ENCODE assay signal across 8 cellular contexts in the genomic region with DNA sequence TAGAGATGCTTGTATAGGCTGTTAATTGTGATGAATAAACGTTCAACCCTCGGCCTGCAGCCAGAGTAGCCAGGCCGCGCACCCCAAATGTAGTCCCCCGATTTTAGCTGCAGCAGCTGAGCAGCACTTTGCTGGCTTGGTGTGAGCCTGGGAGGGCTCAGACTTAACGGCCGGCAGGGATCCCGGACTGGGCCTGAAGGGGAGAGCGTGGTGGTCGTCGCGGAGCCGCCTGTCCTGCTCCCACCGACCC. TPM values are rescaled to one million over a fixed set of nuclear protein-coding genes. Genes with fewer than 3 reads are reported as not detected.
DNase-seq lines count a peak whose midpoint lies in the region; ATAC-seq, FAIRE-seq and TF ChIP-seq lines count a peak whose summit lies in the region.

No MANE protein-coding gene starts in this region.

- CTCF ChIA-PET in activated CD8-positive, alpha-beta T cell treated with anti-CD3 and anti-CD28 coated beads, Interleukin-2, amount 10 ng/mL, durations not matched to agents 7 days and 5 days (lab: Charles Lee) = interaction anchor here (0.9 to 2.6 kb wide), 5 partner anchors 30 to 127 kb away, joined by 3 to 12 read pairs (median 5); no protein-coding TSS in a partner anchor

- peak overlapping the region; percentile 97; the same call in 1 of the 2 replicates for H3K27ac ChIP-seq in GM23338 (ENCODE audit: low read depth)
- no peak overlapping the region for H3K27ac ChIP-seq in iPS DF 6.9 (ENCODE audit: low read length)
- peak overlapping the region in 19 of 21 experiments; percentile 23 to 93 (median 79) for H3K27ac ChIP-seq in skin epidermis

- peaks cover 20% of the 10 kb centered on the region for H3F3A ChIP-seq in GM23338 (replicated peaks; ENCODE audit: low read depth)

- peak overlapping the region; percentile 93 for H3K4me3 Mint-ChIP-seq in GM23338
- peak overlapping the region; percentile 92 for H3K4me3 Mint-ChIP-seq in activated CD8-positive, alpha-beta T cell treated with anti-CD3 and anti-CD28 coated beads, Interleukin-2, amount 10 ng/mL, durations not matched to agents 7 days and 5 days

- H3K4me3 ChIP-seq in GM23338 (peak overlapping the region; percentile 93), iPS DF 6.9 (ENCODE audit: low read length) (peak overlapping the region; percentile 56; the same call in 1 of the 2 replicates), skin epidermis (peak overlapping the region; percentile 50 to 78 (median 60))

- no peak overlapping the region for H2AFZ ChIP-seq in GM23338

- H3K4me1 ChIP-seq in GM23338 (ENCODE audit: insufficient read depth) (no peaks in the 10 kb centered on the region; the same call in 1 of the 2 replicates), iPS DF 6.9 (ENCODE audit: control insufficient read depth, insufficient read depth, low read length) (no peaks in the 10 kb centered on the region; the same call in 1 of the 2 replicates)

- H3K9me3 ChIP-seq in iPS DF 6.9 (ENCODE audit: control insufficient read depth, insufficient read depth, low read length) = no peaks in the 10 kb centered on the region

- DNase-seq in GM23338 (ENCODE audit: low spot score) (no peak), iPS DF 6.9 (ENCODE audit: low read depth, low spot score) (no peak), H54 (ENCODE audit: insufficient read length, low spot score) (no peak), C1 segment of cervical spinal cord (lab: John Stamatoyannopoulos, UW) (no peak)
- no peak for DNase-seq in activated CD8-positive, alpha-beta T cell treated with anti-CD3 and anti-CD28 coated beads, Interleukin-2, amount 10 ng/mL, durations not matched to agents 7 days and 5 days
- DNase-seq in activated CD4-positive, CD25-positive, alpha-beta regulatory T cell (lab: John Stamatoyannopoulos, UW) = no peak

- peaks cover 40% of the 10 kb centered on the region for H3K27me3 Mint-ChIP-seq in GM23338 (ENCODE audit: insufficient read depth, low read depth, poor library complexity)
- no peaks in the 10 kb centered on the region for H3K27me3 Mint-ChIP-seq in activated CD8-positive, alpha-beta T cell treated with anti-CD3 and anti-CD28 coated beads, Interleukin-2, amount 10 ng/mL, durations not matched to agents 7 days and 5 days (ENCODE audit: low read depth)

- no peaks in the 10 kb centered on the region for H3K79me2 ChIP-seq in GM23338 (replicated peaks; ENCODE audit: insufficient read depth)

- no peak for TF ChIP-seq CTCF in GM23338 (conservative IDR thresholded peaks at IDR 0.05; ENCODE audit: low read depth in 2 of 2)

- H4K20me1 ChIP-seq in GM23338 (replicated peaks; ENCODE audit: insufficient read depth) = no peaks in the 10 kb centered on the region; the same call in 1 of the 2 replicates

- H3K27ac Mint-ChIP-seq in GM23338 = peak overlapping the region; percentile 99
- peak overlapping the region; percentile 95 for H3K27ac Mint-ChIP-seq in activated CD8-positive, alpha-beta T cell treated with anti-CD3 and anti-CD28 coated beads, Interleukin-2, amount 10 ng/mL, durations not matched to agents 7 days and 5 days

- no peak for TF ChIP-seq POLR2A in H54 (IDR thresholded peaks at IDR 0.05; ENCODE audit: low read depth, low read length)

- H3K4me1 Mint-ChIP-seq in GM23338 = peaks cover 23% of the 10 kb centered on the region
- H3K4me1 Mint-ChIP-seq in activated CD8-positive, alpha-beta T cell treated with anti-CD3 and anti-CD28 coated beads, Interleukin-2, amount 10 ng/mL, durations not matched to agents 7 days and 5 days (ENCODE audit: low read depth) = peaks cover 37% of the 10 kb centered on the region

- H3K36me3 Mint-ChIP-seq in GM23338 (ENCODE audit: low read depth) = peaks cover 53% of the 10 kb centered on the region
- H3K36me3 Mint-ChIP-seq in activated CD8-positive, alpha-beta T cell treated with anti-CD3 and anti-CD28 coated beads, Interleukin-2, amount 10 ng/mL, durations not matched to agents 7 days and 5 days (ENCODE audit: low read depth) = peaks cover 43% of the 10 kb centered on the region

- peak overlapping the region; percentile 94 for H3K4me2 ChIP-seq in GM23338

- H3K27me3 ChIP-seq in GM23338 (ENCODE audit: insufficient read depth) (no peaks in the 10 kb centered on the region), iPS DF 6.9 (ENCODE audit: control insufficient read depth, insufficient read depth, low read length) (no peaks in the 10 kb centered on the region)

- ATAC-seq in GM23338 = no peak
- ATAC-seq in activated CD8-positive, alpha-beta T cell treated with anti-CD3 and anti-CD28 coated beads, Interleukin-2, amount 10 ng/mL, durations not matched to agents 7 days and 5 days = no peak
- no peak for ATAC-seq in HG03280 (IDR thresholded peaks at IDR 0.05; ENCODE audit: unreplicated experiment)

- FAIRE-seq in H54 (lab: Jason Lieb, UNC) = no peak

- no peaks in the 10 kb centered on the region for H3K9me3 Mint-ChIP-seq in GM23338
- H3K9me3 Mint-ChIP-seq in activated CD8-positive, alpha-beta T cell treated with anti-CD3 and anti-CD28 coated beads, Interleukin-2, amount 10 ng/mL, durations not matched to agents 7 days and 5 days (ENCODE audit: insufficient read depth) = no peaks in the 10 kb centered on the region

- POLR2A ChIA-PET in activated CD8-positive, alpha-beta T cell treated with anti-CD3 and anti-CD28 coated beads, Interleukin-2, amount 10 ng/mL, durations not matched to agents 7 days and 5 days (lab: Charles Lee) = interaction anchor here (1.5 kb wide), 1 partner anchor 27 kb away, joined by 4 read pairs; a partner anchor contains a TSS

- H3K36me3 ChIP-seq in GM23338 (ENCODE audit: insufficient read depth) = peaks cover 4% of the 10 kb centered on the region; the same call in 1 of the 2 replicates
- peaks cover 19% of the 10 kb centered on the region for H3K36me3 ChIP-seq in iPS DF 6.9 (ENCODE audit: control insufficient read depth, insufficient read depth, low read length)

- no peaks in the 10 kb centered on the region for H3K9me2 ChIP-seq in GM23338 (ENCODE audit: insufficient read depth)

- WGBS in iPS DF 6.9 (ENCODE audit: insufficient coverage, insufficient read length) = no CpG with 5 or more reads among the region's 14 CpGs

TF ChIP-seq in GM23338, 12 proteins besides CTCF, POLR2A, EP300 and RAD21:
- TF ChIP-seq CREB1 (CRISPR knock-in tag; IDR thresholded peaks at IDR 0.05; ENCODE audit: low read depth) (no peak), POLR2AphosphoS5 (IDR thresholded peaks at IDR 0.05; ENCODE audit: low read depth) (no peak)

RNA-seq across cellular contexts. Expression of a gene that starts 11.9 kb away (rescaled TPM):
- 18.5 and 20.3 TPM in 2 replicates for total RNA-seq in GM23338 (2014; rRNA removed; shearing (Covaris generic))
- polyA plus RNA-seq in GM23338 (2016; fragmentation: Nextera tagmentation; extraction: Ambion mirVana) = 3.9 and 4.1 TPM in 2 replicates
- 1 to 10 TPM; 1.7 to 1.9 TPM for total RNA-seq in activated CD8-positive, alpha-beta T cell treated with anti-CD3 and anti-CD28 coated beads, Interleukin-2, amount 10 ng/mL, durations not matched to agents 7 days and 5 days

RNA-seq across cellular contexts. Expression of a gene that starts 12.9 kb away (rescaled TPM):
- 78.5 and 80.2 TPM in 2 replicates for total RNA-seq in GM23338 (2014; rRNA removed; shearing (Covaris generic))
- 32.6 and 36.0 TPM in 2 replicates for polyA plus RNA-seq in GM23338 (2016; fragmentation: Nextera tagmentation; extraction: Ambion mirVana)
- total RNA-seq in activated CD8-positive, alpha-beta T cell treated with anti-CD3 and anti-CD28 coated beads, Interleukin-2, amount 10 ng/mL, durations not matched to agents 7 days and 5 days = 100 to 1,000 TPM; 100 to 102 TPM

RNA-seq across cellular contexts. Expression of a gene that starts 13.2 kb away (rescaled TPM):
- 2.2 and 2.7 TPM in 2 replicates for total RNA-seq in GM23338 (2014; rRNA removed; shearing (Covaris generic))
- polyA plus RNA-seq in GM23338 (2016; fragmentation: Nextera tagmentation; extraction: Ambion mirVana) = 4.4 and 5.2 TPM in 2 replicates
- 1 to 10 TPM; 4.4 to 4.8 TPM for total RNA-seq in activated CD8-positive, alpha-beta T cell treated with anti-CD3 and anti-CD28 coated beads, Interleukin-2, amount 10 ng/mL, durations not matched to agents 7 days and 5 days

RNA-seq across cellular contexts. Expression of a gene that starts 26.8 kb away (rescaled TPM):
- total RNA-seq in GM23338 (2014; rRNA removed; shearing (Covaris generic)) = 27.0 and 31.3 TPM in 2 replicates
- 26.9 and 28.1 TPM in 2 replicates for polyA plus RNA-seq in GM23338 (2016; fragmentation: Nextera tagmentation; extraction: Ambion mirVana)
- total RNA-seq in activated CD8-positive, alpha-beta T cell treated with anti-CD3 and anti-CD28 coated beads, Interleukin-2, amount 10 ng/mL, durations not matched to agents 7 days and 5 days = 10 to 100 TPM; 42.1 to 43.7 TPM
